8 cellular contexts compared by ENCODE assay signal in genomic region chr7:135169141-135169935, GRCh38. TPM values are rescaled to one million over a fixed set of nuclear protein-coding genes. Genes with fewer than 3 reads are reported as not detected.
DNase-seq lines count a peak whose midpoint lies in the region; ATAC-seq and TF ChIP-seq lines count a peak whose summit lies in the region.

No MANE protein-coding gene starts in this region.

- H3K36me3 ChIP-seq in PC-9 (ENCODE audit: low read depth) (peaks cover 19% of the 10 kb centered on the region), iPS-18a (ENCODE audit: control insufficient read depth, low read depth, low read length) (peaks cover 36% of the 10 kb centered on the region)

- no peaks in the 10 kb centered on the region for H3K9me3 Mint-ChIP-seq in activated naive CD4-positive, alpha-beta T cell treated with anti-CD3 and anti-CD28 coated beads, Interleukin-2, amount 50 U/mL, for 72 hours

- CTCF ChIA-PET in PC-9 (lab: Charles Lee) = interaction anchor here (0.9 kb wide), 1 partner anchor 22 kb away, joined by 3 read pairs; no protein-coding TSS in a partner anchor

- peaks cover 30 to 52% of the 10 kb centered on the region in 2 donors for H3K36me3 Mint-ChIP-seq in activated naive CD4-positive, alpha-beta T cell treated with anti-CD3 and anti-CD28 coated beads, Interleukin-2, amount 50 U/mL, for 72 hours

- no peaks in the 10 kb centered on the region for H3K9me3 ChIP-seq in PC-9 (ENCODE audit: insufficient read depth, low read depth)
- H3K9me3 ChIP-seq in iPS-18a (ENCODE audit: control insufficient read depth, low read depth, low read length) = no peaks in the 10 kb centered on the region

- peak overlapping the region; percentile 94 to 95 for H3K27ac Mint-ChIP-seq in activated naive CD4-positive, alpha-beta T cell treated with anti-CD3 and anti-CD28 coated beads, Interleukin-2, amount 50 U/mL, for 72 hours

- H3K27me3 ChIP-seq in PC-9 (ENCODE audit: insufficient read depth, low read depth) (no peaks in the 10 kb centered on the region), iPS-18a (ENCODE audit: control insufficient read depth, insufficient read depth, low read length) (no peaks in the 10 kb centered on the region)

- peaks cover 28% of the 10 kb centered on the region for H3K79me2 ChIP-seq in PC-9 (ENCODE audit: low read depth)

- peak overlapping the region; percentile 82 for H3K9ac ChIP-seq in iPS-18a (ENCODE audit: low read length)

- H3K4me2 ChIP-seq in PC-9 = peak overlapping the region; percentile 96

- H3K4me3 ChIP-seq in PC-9 (peak overlapping the region; percentile 88), iPS-18a (ENCODE audit: low read length) (peak overlapping the region; percentile 67)

- H3K9me2 ChIP-seq in PC-9 (ENCODE audit: insufficient read depth) = no peaks in the 10 kb centered on the region

- peaks cover 19% of the 10 kb centered on the region for H3K4me1 ChIP-seq in PC-9 (replicated peaks; ENCODE audit: insufficient read depth)
- no peaks in the 10 kb centered on the region for H3K4me1 ChIP-seq in iPS-18a (ENCODE audit: control insufficient read depth, low read depth, low read length)

- H3K27ac ChIP-seq in PC-9 = peak overlapping the region; percentile 81
- H3K27ac ChIP-seq in iPS-18a (ENCODE audit: low read length) = no peak overlapping the region

- TSS peak; percentile 42 for BruUV-seq in PC-9 (replicated peaks; lab: Mats Ljungman, UMichigan)

- H3F3A ChIP-seq in PC-9 (ENCODE audit: insufficient read depth, low read depth) = peaks cover 18% of the 10 kb centered on the region

- TF ChIP-seq CTCF in PC-9 (conservative IDR thresholded peaks at IDR 0.05) = peak; percentile 47; the same call in 1 of the 2 replicates

- intact Hi-C loops in PC-9 (cut with micrococcal nuclease; ENCODE audit: unreplicated experiment) = no loop called here

- H2AFZ ChIP-seq in PC-9 = peak overlapping the region; percentile 85

- H4K20me1 ChIP-seq in PC-9 (ENCODE audit: insufficient read depth) = 0 out of 2 replicates have a peak, but pooled peaks cover 7% of the 10 kb centered on the region

- DNase-seq in AG08396 (ENCODE audit: low spot score) = peak; percentile 48
- peak; percentile 42 to 62 for DNase-seq in PC-9
- peak in 1 of 2 donors; percentile 68 for DNase-seq in activated naive CD4-positive, alpha-beta T cell treated with anti-CD3 and anti-CD28 coated beads, Interleukin-2, amount 50 U/mL, for 72 hours (ENCODE audit: low spot score in 2 of 2)
- peak; percentile 74 for DNase-seq in stimulated activated CD4-positive, alpha-beta T cell treated with anti-CD3 and anti-CD28 coated beads, Interleukin-1b, Interleukin-23, amount 100 ng/mL, for 48 hours

- POLR2A ChIA-PET in PC-9 (lab: Charles Lee; ENCODE audit: unreplicated experiment) = interaction anchor here (0.6 kb wide), 1 partner anchor 113 kb away, joined by 3 read pairs; no protein-coding TSS in a partner anchor

- ATAC-seq in GM18511 (IDR thresholded peaks at IDR 0.05; ENCODE audit: unreplicated experiment) (peak; percentile 40), HG03025 (IDR thresholded peaks at IDR 0.05; ENCODE audit: low FRiP score, unreplicated experiment) (peak; percentile 36), GM21786 (IDR thresholded peaks at IDR 0.05; ENCODE audit: unreplicated experiment) (no peak)
- ATAC-seq in activated naive CD4-positive, alpha-beta T cell treated with anti-CD3 and anti-CD28 coated beads, Interleukin-2, amount 50 U/mL, for 72 hours = peak; percentile 42 to 48

RNA-seq across cellular contexts. Expression of gene CYREN, which starts 1.2 kb away (rescaled TPM):
- 70.5 and 76.0 TPM in 2 replicates for total RNA-seq in PC-9 (2021)
- 10 to 100 TPM; 27.2 to 28.2 TPM for total RNA-seq in activated naive CD4-positive, alpha-beta T cell treated with anti-CD3 and anti-CD28 coated beads, Interleukin-2, amount 50 U/mL, for 72 hours

RNA-seq across cellular contexts. Expression of gene TMEM140, which starts 21.5 kb away (rescaled TPM):
- total RNA-seq in PC-9 (2021) = 0.25 and 0.92 TPM in 2 replicates
- 10 to 100 TPM in 1 of 2 donors, 1 to 10 TPM in 1; 8.3 to 13.6 TPM for total RNA-seq in activated naive CD4-positive, alpha-beta T cell treated with anti-CD3 and anti-CD28 coated beads, Interleukin-2, amount 50 U/mL, for 72 hours

RNA-seq across cellular contexts. Expression of gene WDR91, which starts 42.0 kb away (rescaled TPM):
- 7.6 and 8.4 TPM in 2 replicates for total RNA-seq in PC-9 (2021)
- total RNA-seq in activated naive CD4-positive, alpha-beta T cell treated with anti-CD3 and anti-CD28 coated beads, Interleukin-2, amount 50 U/mL, for 72 hours = 10 to 100 TPM in 1 of 2 donors, 1 to 10 TPM in 1; 9.9 to 13.7 TPM
